18 cellular contexts compared by ENCODE assay signal in genomic region chr18:48100168-48100495, GRCh38.
"Had no signal": no experiment of that assay in that cellular context is flagged by ENCODE, and none has a peak within 500 bp of the region (broad histone marks: within the 10 kb centered on the region; RNA-seq: fewer than 3 reads in every experiment).

No MANE protein-coding gene starts in this region.

- H3K9me3 ChIP-seq: colonic mucosa, neutrophil, sigmoid colon, thoracic aorta, upper lobe of right lung had no signal

- H3K9me3 Mint-ChIP-seq: activated CD4-positive, alpha-beta T cell treated with anti-CD3 and anti-CD28 coated beads, Interleukin-2, amount 10 ng/mL, durations not matched to agents 24 days and 14 days; activated naive CD4-positive, alpha-beta T cell treated with anti-CD3 and anti-CD28 coated beads for 36 hours; activated T-cell treated with anti-CD3 and anti-CD28 coated beads, Interleukin-2, amount 50 U/mL, for 4 hours; central memory CD8-positive, alpha-beta T cell; memory B cell; naive thymus-derived CD4-positive, alpha-beta T cell; stimulated activated naive B cell treated with anti-CD40 and anti-IgM and Interleukin-4, amounts not matched to agents 10 μg/mL and 1 μg/mL and 100 μg/mL, for 72 hours had no signal

- H3K4me1 ChIP-seq: colonic mucosa, parathyroid adenoma, sigmoid colon, upper lobe of right lung had no signal

- H3K27me3 ChIP-seq: colonic mucosa, upper lobe of right lung had no signal

- H3K27ac ChIP-seq: colonic mucosa, neutrophil, parathyroid adenoma, sigmoid colon, thoracic aorta, upper lobe of right lung had no signal

- H3K4me1 Mint-ChIP-seq: activated CD4-positive, alpha-beta T cell treated with anti-CD3 and anti-CD28 coated beads, Interleukin-2, amount 10 ng/mL, durations not matched to agents 24 days and 14 days; central memory CD8-positive, alpha-beta T cell; memory B cell; stimulated activated naive B cell treated with anti-CD40 and anti-IgM and Interleukin-4, amounts not matched to agents 10 μg/mL and 1 μg/mL and 100 μg/mL, for 72 hours had no signal

- H3K4me3 Mint-ChIP-seq: activated CD4-positive, alpha-beta T cell treated with anti-CD3 and anti-CD28 coated beads, Interleukin-2, amount 10 ng/mL, durations not matched to agents 24 days and 14 days; activated CD8-positive, alpha-beta T cell treated with anti-CD3 and anti-CD28 coated beads, Interleukin-2, amount 10 ng/mL, durations not matched to agents 7 days and 5 days; activated naive CD4-positive, alpha-beta T cell treated with anti-CD3 and anti-CD28 coated beads for 36 hours; activated T-cell treated with anti-CD3 and anti-CD28 coated beads, Interleukin-2, amount 50 U/mL, for 4 hours; central memory CD8-positive, alpha-beta T cell; memory B cell; naive thymus-derived CD4-positive, alpha-beta T cell; stimulated activated naive B cell treated with anti-CD40 and anti-IgM and Interleukin-4, amounts not matched to agents 10 μg/mL and 1 μg/mL and 100 μg/mL, for 72 hours had no signal

- ATAC-seq: activated CD8-positive, alpha-beta T cell treated with anti-CD3 and anti-CD28 coated beads, Interleukin-2, amount 10 ng/mL, durations not matched to agents 7 days and 5 days; activated T-cell treated with anti-CD3 and anti-CD28 coated beads, Interleukin-2, amount 50 U/mL, for 4 hours; naive thymus-derived CD4-positive, alpha-beta T cell; stimulated activated naive B cell treated with anti-CD40 and anti-IgM and Interleukin-4, amounts not matched to agents 10 μg/mL and 1 μg/mL and 100 μg/mL, for 72 hours; upper lobe of right lung had no signal

- H3K36me3 Mint-ChIP-seq: memory B cell; naive thymus-derived CD4-positive, alpha-beta T cell; stimulated activated naive B cell treated with anti-CD40 and anti-IgM and Interleukin-4, amounts not matched to agents 10 μg/mL and 1 μg/mL and 100 μg/mL, for 72 hours had no signal

- H3K27ac Mint-ChIP-seq: activated CD4-positive, alpha-beta T cell treated with anti-CD3 and anti-CD28 coated beads, Interleukin-2, amount 10 ng/mL, durations not matched to agents 24 days and 14 days; activated CD8-positive, alpha-beta T cell treated with anti-CD3 and anti-CD28 coated beads, Interleukin-2, amount 10 ng/mL, durations not matched to agents 7 days and 5 days; activated naive CD4-positive, alpha-beta T cell treated with anti-CD3 and anti-CD28 coated beads for 36 hours; memory B cell; naive thymus-derived CD4-positive, alpha-beta T cell; stimulated activated naive B cell treated with anti-CD40 and anti-IgM and Interleukin-4, amounts not matched to agents 10 μg/mL and 1 μg/mL and 100 μg/mL, for 72 hours had no signal

- H3K4me3 ChIP-seq: colonic mucosa, sigmoid colon, thoracic aorta, upper lobe of right lung had no signal

- DNase-seq: activated CD4-positive, alpha-beta T cell treated with anti-CD3 and anti-CD28 coated beads, Interleukin-2, amount 10 ng/mL, durations not matched to agents 24 days and 14 days; activated CD8-positive, alpha-beta memory T cell treated with anti-CD3 and anti-CD28 coated beads, Interleukin-2, amount 50 U/mL, for 4 hours; activated CD8-positive, alpha-beta T cell treated with anti-CD3 and anti-CD28 coated beads, Interleukin-2, amount 10 ng/mL, durations not matched to agents 7 days and 5 days; activated naive CD4-positive, alpha-beta T cell treated with anti-CD3 and anti-CD28 coated beads for 36 hours; activated T-cell treated with anti-CD3 and anti-CD28 coated beads, Interleukin-2, amount 50 U/mL, for 4 hours; colonic mucosa; erythroblast; foreskin melanocyte; naive thymus-derived CD4-positive, alpha-beta T cell; sigmoid colon; stimulated activated CD4-positive, alpha-beta T cell treated with anti-CD3 and anti-CD28 coated beads, Interleukin-4, amount 100 ng/mL, for 4 hours; stimulated activated naive B cell treated with anti-CD40 and anti-IgM and Interleukin-4, amounts not matched to agents 10 μg/mL and 1 μg/mL and 100 μg/mL, for 72 hours; upper lobe of right lung had no signal

- H3K36me3 ChIP-seq: colonic mucosa, neutrophil, sigmoid colon, thoracic aorta, upper lobe of right lung had no signal
